Comparison of ENCODE assay signal across 10 cellular contexts in the genomic region with DNA sequence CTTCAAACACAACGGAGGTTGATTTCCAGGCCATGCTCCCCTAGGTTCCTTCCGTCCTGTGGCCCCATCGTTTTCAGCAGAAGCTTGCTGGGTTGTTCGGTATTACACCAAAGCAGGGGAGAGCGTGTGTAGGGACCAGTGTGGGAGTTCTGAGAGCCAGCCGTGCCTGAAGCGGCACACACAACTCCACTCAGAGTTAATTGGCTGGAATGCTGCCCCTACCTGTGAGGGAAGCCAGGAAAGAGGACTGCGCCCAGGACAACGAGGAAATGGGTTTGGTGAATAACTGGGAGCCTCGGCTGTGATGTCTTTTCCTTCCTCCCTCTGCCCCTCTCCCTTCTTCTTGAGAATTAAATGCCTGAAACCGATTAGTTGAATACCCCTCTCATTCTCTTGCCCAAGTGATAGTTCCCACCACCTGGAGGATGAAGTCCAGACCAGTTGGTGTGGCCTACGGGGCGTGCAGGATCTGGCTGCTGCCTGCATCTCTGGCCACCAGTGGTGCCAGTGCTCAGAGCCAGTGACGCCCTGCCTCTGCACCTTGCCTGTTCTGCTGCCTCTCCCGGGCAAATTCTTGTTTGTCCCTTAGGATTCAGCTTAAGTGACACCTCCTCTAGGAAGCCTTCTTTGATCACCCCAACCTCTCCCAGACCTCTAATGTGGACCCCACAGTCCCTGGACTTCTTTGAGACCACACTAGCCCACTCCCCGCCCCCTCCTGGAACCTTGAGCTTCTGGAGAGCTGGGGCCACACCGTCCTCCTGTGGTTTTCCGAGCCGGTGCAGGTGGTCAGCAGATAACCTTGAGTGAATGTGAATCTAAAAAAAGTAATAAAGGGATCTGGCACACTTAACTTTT. TPM values are rescaled to one million over a fixed set of nuclear protein-coding genes. Genes with fewer than 3 reads are reported as not detected.
A peak's percentile ranks its signal among the peaks of the same experiment; 100 is the strongest.
DNase-seq lines count a peak whose midpoint lies in the region; ATAC-seq, FAIRE-seq and TF ChIP-seq lines count a peak whose summit lies in the region.
"Had no signal": no experiment of that assay in that cellular context is flagged by ENCODE, and none has a peak within 500 bp of the region (broad histone marks: within the 10 kb centered on the region; RNA-seq: fewer than 3 reads in every experiment).

No MANE protein-coding gene starts in this region.

- no peak overlapping the region for H3K4me3 ChIP-seq in adrenal gland
- no peak overlapping the region for H3K4me3 ChIP-seq in HepG2 (replicated peaks in 1 of 3; ENCODE audit: insufficient read depth in 1 of 3, low read depth in 2 of 3, low read length in 3 of 3)

- no peak overlapping the region for H2AFZ ChIP-seq in HepG2 (ENCODE audit: low read length)

- H3K4me2 ChIP-seq in HepG2 (ENCODE audit: low read depth, low read length), result no peak overlapping the region

- DNase-seq in activated CD4-positive, alpha-beta T cell treated with anti-CD3 and anti-CD28 coated beads for 36 hours, result no peak
- DNase-seq in activated CD4-positive, alpha-beta T cell treated with anti-CD3 and anti-CD28 coated beads for 1 hour, result no peak
- DNase-seq in adrenal gland, result no peak
- no peak for DNase-seq in HepG2 (ENCODE audit: low spot score)
- no peak for DNase-seq in amygdala (lab: John Stamatoyannopoulos, UW)
- DNase-seq in activated effector memory CD4-positive, alpha-beta T cell treated with Interleukin-2 at 50 U/mL for 16 hours, result no peak
- DNase-seq in DMS153 treated with DMSO at 0.1 percent for 48 hours (lab: John Stamatoyannopoulos, UW; ENCODE audit: unreplicated experiment), result no peak
- DNase-seq: NCI-H187 had no signal

- no peaks in the 10 kb centered on the region for H4K20me1 ChIP-seq in HepG2 (ENCODE audit: insufficient read depth, low read length)

- no peak for TF ChIP-seq POLR2A in adrenal gland (IDR thresholded peaks at IDR 0.05)
- TF ChIP-seq POLR2A in HepG2 (IDR thresholded peaks at IDR 0.05; ENCODE audit: insufficient read depth in 1 of 2, low read depth in 2 of 2, low read length in 2 of 2), result no peak

- H3K9me3 Mint-ChIP-seq in activated CD4-positive, alpha-beta T cell treated with anti-CD3 and anti-CD28 coated beads for 36 hours (ENCODE audit: low read depth), result no peaks in the 10 kb centered on the region

- H3K27ac Mint-ChIP-seq in activated CD4-positive, alpha-beta T cell treated with anti-CD3 and anti-CD28 coated beads for 36 hours, result peak overlapping the region; percentile 79

- TF ChIP-seq CTCF in adrenal gland (IDR thresholded peaks at IDR 0.05) (no peak), HepG2 (CRISPR knock-in tag; IDR thresholded peaks at IDR 0.05) (no peak)

- peaks cover 79% of the 10 kb centered on the region for H3K79me2 ChIP-seq in HepG2 (ENCODE audit: insufficient read depth, low read length)

- CTCF ChIA-PET in activated CD4-positive, alpha-beta T cell treated with anti-CD3 and anti-CD28 coated beads for 36 hours (lab: Charles Lee), result interaction anchor here (0.6 to 1.6 kb wide), 4 partner anchors 25 to 159 kb away, joined by 3 to 5 read pairs (median 3); no protein-coding TSS in a partner anchor
- CTCF ChIA-PET in HepG2 (lab: Yijun Ruan, JAX; ENCODE audit: low intra/inter-chr PET ratio, low total read pairs), result no interaction called here

- H3K9ac ChIP-seq in HepG2 (ENCODE audit: insufficient read depth, low read depth, low read length), result no peak overlapping the region

- TF ChIP-seq RAD21 in HepG2 (CRISPR knock-in tag; IDR thresholded peaks at IDR 0.05), result no peak

- peak overlapping the region; percentile 14 to 89 (median 55) for H3K27ac ChIP-seq in adrenal gland
- peak overlapping the region; percentile 18 for H3K27ac ChIP-seq in HepG2 (ENCODE audit: extremely low read length, insufficient read depth, low read length)
- H3K27ac ChIP-seq in temporal lobe (ENCODE audit: low read depth, low read length), result peak overlapping the region; percentile 36

- H3K36me3 ChIP-seq in adrenal gland (replicated peaks in 1 of 2) (no peaks in the 10 kb centered on the region), HepG2 (replicated peaks in 1 of 2; ENCODE audit: control insufficient read depth in 1 of 2, insufficient read depth in 2 of 2, low read length in 2 of 2) (peaks cover 7 to 28% of the 10 kb centered on the region in 2 experiments; a peak in 3 of 5 replicates)

- no peak overlapping the region for H3K4me3 Mint-ChIP-seq in activated CD4-positive, alpha-beta T cell treated with anti-CD3 and anti-CD28 coated beads for 36 hours

- H3K4me1 ChIP-seq in adrenal gland (replicated peaks in 1 of 2) (peaks cover 34 to 61% of the 10 kb centered on the region in 2 donors), HepG2 (ENCODE audit: insufficient read depth, low read length) (peaks cover 50% of the 10 kb centered on the region)

- H3K9me3 ChIP-seq in adrenal gland (replicated peaks in 1 of 3), result no peaks in the 10 kb centered on the region
- H3K9me3 ChIP-seq in HepG2 (ENCODE audit: low read length), result no peaks in the 10 kb centered on the region

- no peaks in the 10 kb centered on the region for H3K36me3 Mint-ChIP-seq in activated CD4-positive, alpha-beta T cell treated with anti-CD3 and anti-CD28 coated beads for 36 hours (ENCODE audit: low read depth)

- whole genome bisulfite sequencing in adrenal gland, 4 donors, result 65 to 73% (median 70%) methylated on average over 18 to 19 of the region's 19 CpGs
- 89% methylated on average over 18 of the region's 19 CpGs for WGBS in HepG2 (ENCODE audit: low lambda C conversion rate)

- POLR2A ChIA-PET in activated CD4-positive, alpha-beta T cell treated with anti-CD3 and anti-CD28 coated beads for 36 hours (lab: Charles Lee), result no interaction called here
- POLR2A ChIA-PET in HepG2 (lab: Yijun Ruan, JAX), result interaction anchor here (0.6 to 1.7 kb wide), 3 partner anchors 9 to 16 kb away, joined by 3 to 7 read pairs (median 4); no protein-coding TSS in a partner anchor

- BruUV-seq in HepG2 (replicated peaks; lab: Mats Ljungman, UMichigan), result no TSS peak

- H3K27me3 Mint-ChIP-seq in activated CD4-positive, alpha-beta T cell treated with anti-CD3 and anti-CD28 coated beads for 36 hours, result no peaks in the 10 kb centered on the region

- intact Hi-C loops in activated CD4-positive, alpha-beta T cell treated with anti-CD3 and anti-CD28 coated beads for 36 hours (cut with DNase I, micrococcal nuclease), result loop anchor here in 1 of 2 experiments (2.0 kb wide), 1 partner anchor 26 kb away; no protein-coding TSS in a partner anchor
- intact Hi-C loops in adrenal gland (cut with DNase I), result no loop called here
- intact Hi-C loops in HepG2 (cut with micrococcal nuclease; ENCODE audit: unreplicated experiment), result no loop called here

- TF ChIP-seq EP300 in HepG2 (IDR thresholded peaks at IDR 0.05; ENCODE audit: low read depth in 2 of 2, low read length in 2 of 2) (no peak), HepG2 (CRISPR knock-in tag; IDR thresholded peaks at IDR 0.05; ENCODE audit: borderline replicate concordance) (no peak)

- in situ Hi-C loops in HepG2 (cut with HindIII; ENCODE audit: extremely low pct_ligation_motif_present, low pct_unique_long_range_greater_than_20kb), result no loop called here

- FAIRE-seq in HepG2 (lab: Jason Lieb, UNC), result no peak
- FAIRE-seq: A204.1 had no signal

- peaks cover 57% of the 10 kb centered on the region for H3K4me1 Mint-ChIP-seq in activated CD4-positive, alpha-beta T cell treated with anti-CD3 and anti-CD28 coated beads for 36 hours

- H3K27me3 ChIP-seq in adrenal gland (no peaks in the 10 kb centered on the region), HepG2 (ENCODE audit: control insufficient read depth in 1 of 2, insufficient read depth in 2 of 2, low read length in 2 of 2) (no peaks in the 10 kb centered on the region)

- no peak for ATAC-seq in activated CD4-positive, alpha-beta T cell treated with anti-CD3 and anti-CD28 coated beads for 36 hours
- ATAC-seq in HepG2, result no peak

TF ChIP-seq in HepG2, 621 proteins besides CTCF, POLR2A, EP300 and RAD21 (continues in another document):
- no peak for TF ChIP-seq ZNF451 (CRISPR knock-in tag; IDR thresholded peaks at IDR 0.05)

RNA-seq across cellular contexts. Expression of a gene that starts 33.6 kb away (rescaled TPM):
- total RNA-seq in activated CD4-positive, alpha-beta T cell treated with anti-CD3 and anti-CD28 coated beads for 36 hours, result 10 to 100 TPM; 36.7 to 44.0 TPM
- total RNA-seq in adrenal gland (100 to 1,000 TPM in 1 of 8 donors, 10 to 100 TPM in 7; 74.9 to 110 (median 84.3) TPM), HepG2 (2016; rRNA removed; fragmentation: Illumina TruSeq; extraction: Trizol) (46.5 and 53.3 TPM in 2 replicates), temporal lobe (169 TPM)
- polyA plus RNA-seq in adrenal gland (10 to 100 TPM; 24.9 to 54.0 (median 28.2) TPM), HepG2 (2011; rRNA removed) (29.5 and 31.8 TPM in 2 replicates)
- 65.4 and 73.2 TPM in 2 replicates for total RNA-seq in HepG2 (2016; cell fraction: cytosol; rRNA removed; fragmentation: Illumina TruSeq; extraction: Trizol; ENCODE audit: low read depth)
- total RNA-seq in HepG2 (2016; cell fraction: insoluble cytoplasmic fraction; rRNA removed; fragmentation: Illumina TruSeq; extraction: Trizol), result 45.9 and 47.6 TPM in 2 replicates
- total RNA-seq in HepG2 (2016; cell fraction: membrane; rRNA removed; fragmentation: Illumina TruSeq; extraction: Trizol), result 39.0 and 41.3 TPM in 2 replicates
- total RNA-seq in HepG2 (2016; cell fraction: nucleus; rRNA removed; fragmentation: Illumina TruSeq; extraction: Trizol), result 38.2 and 42.5 TPM in 2 replicates
- polyA plus RNA-seq in HepG2 (2011; cell fraction: cytosol; rRNA removed), result 29.0 and 31.7 TPM in 2 replicates
- 29.6 and 30.6 TPM in 2 replicates for polyA plus RNA-seq in HepG2 (2011; cell fraction: nucleus; rRNA removed)
- polyA plus RNA-seq in HepG2 (2012), result 31.1 and 34.7 TPM in 2 replicates
- polyA plus RNA-seq in HepG2 (2016; cell fraction: cytosol; fragmentation: Illumina TruSeq; extraction: Trizol; ENCODE audit: low read depth), result 5.0 TPM in 2 replicates
- polyA plus RNA-seq in HepG2 (2016; cell fraction: insoluble cytoplasmic fraction; fragmentation: Illumina TruSeq; extraction: Trizol; ENCODE audit: low read depth), result 34.0 and 38.1 TPM in 2 replicates
- 15.8 and 17.3 TPM in 2 replicates for polyA plus RNA-seq in HepG2 (2016; cell fraction: membrane; fragmentation: Illumina TruSeq; extraction: Trizol; ENCODE audit: low read depth)
- 42.2 and 45.1 TPM in 2 replicates for polyA plus RNA-seq in HepG2 (2016; cell fraction: nucleus; fragmentation: Illumina TruSeq; extraction: Trizol; ENCODE audit: insufficient read depth, low read depth)
- polyA minus RNA-seq in HepG2 (2011; rRNA and poly(A)+ RNA removed; ENCODE audit: low replicate concordance), result 34.1 and 63.3 TPM in 2 replicates
- 21.7 and 28.5 TPM in 2 replicates for polyA minus RNA-seq in HepG2 (2011; cell fraction: cytosol; rRNA and poly(A)+ RNA removed)
- polyA minus RNA-seq in HepG2 (2011; cell fraction: nucleus; rRNA and poly(A)+ RNA removed), result 25.8 and 31.3 TPM in 2 replicates
